14 cellular contexts compared by ENCODE assay signal in genomic region chr6:1087112-1087843, GRCh38.
"Had no signal": no experiment of that assay in that cellular context is flagged by ENCODE, and none has a peak within 500 bp of the region (broad histone marks: within the 10 kb centered on the region; RNA-seq: fewer than 3 reads in every experiment).

No MANE protein-coding gene starts in this region.

- H3K9me3 Mint-ChIP-seq: activated naive CD4-positive, alpha-beta T cell treated with anti-CD3 and anti-CD28 coated beads, Interleukin-2, amount 50 U/mL, for 24 hours; activated T-helper 2 cell treated with anti-CD3 and anti-CD28 coated beads, Interferon-gamma antibody, Interleukin-2, Interleukin-4, amounts not matched to agents 10 μg/mL and 5 μg/mL and 100 μg/mL, durations not matched to agents 14 hours and 24 hours and 36 hours; dendritic cell treated with granulocyte-macrophage colony-stimulating factor and Interleukin-4, amounts not matched to agents 40 ng/mL and 50 ng/mL, for 4 days; immature natural killer cell; memory B cell; T-cell had no signal

- H3K27ac Mint-ChIP-seq: activated naive CD4-positive, alpha-beta T cell treated with anti-CD3 and anti-CD28 coated beads, Interleukin-2, amount 50 U/mL, for 24 hours; activated T-helper 2 cell treated with anti-CD3 and anti-CD28 coated beads, Interferon-gamma antibody, Interleukin-2, Interleukin-4, amounts not matched to agents 10 μg/mL and 5 μg/mL and 100 μg/mL, durations not matched to agents 14 hours and 24 hours and 36 hours; dendritic cell treated with granulocyte-macrophage colony-stimulating factor and Interleukin-4, amounts not matched to agents 40 ng/mL and 50 ng/mL, for 4 days; immature natural killer cell; memory B cell; T-cell had no signal

- H3K36me3 Mint-ChIP-seq: activated naive CD4-positive, alpha-beta T cell treated with anti-CD3 and anti-CD28 coated beads, Interleukin-2, amount 50 U/mL, for 24 hours; immature natural killer cell; memory B cell; T-cell had no signal

- H3K4me3 Mint-ChIP-seq: activated naive CD4-positive, alpha-beta T cell treated with anti-CD3 and anti-CD28 coated beads, Interleukin-2, amount 50 U/mL, for 24 hours; dendritic cell treated with granulocyte-macrophage colony-stimulating factor and Interleukin-4, amounts not matched to agents 40 ng/mL and 50 ng/mL, for 4 days; immature natural killer cell; memory B cell; T-cell had no signal

- H3K27me3 Mint-ChIP-seq: dendritic cell treated with granulocyte-macrophage colony-stimulating factor and Interleukin-4, amounts not matched to agents 40 ng/mL and 50 ng/mL, for 4 days had no signal

- H3K4me1 Mint-ChIP-seq: activated naive CD4-positive, alpha-beta T cell treated with anti-CD3 and anti-CD28 coated beads, Interleukin-2, amount 50 U/mL, for 24 hours; immature natural killer cell; memory B cell; T-cell had no signal

- ATAC-seq: left cardiac atrium, psoas muscle, sciatic nerve, T-cell had no signal

- H3K4me3 ChIP-seq: psoas muscle, SK-N-MC had no signal

- H3K27ac ChIP-seq: psoas muscle, SK-N-MC had no signal

- DNase-seq: activated CD4-positive, alpha-beta T cell treated with anti-CD3 and anti-CD28 coated beads for 4 hours; immature natural killer cell; left cardiac atrium; psoas muscle; stimulated activated CD4-positive, alpha-beta T cell treated with anti-CD3 and anti-CD28 coated beads, Interleukin-12 subunit alpha, Interleukin-12 subunit beta, amount 100 ng/mL, for 4 hours; stimulated activated naive CD4-positive, alpha-beta T cell treated with Interleukin-2 at 50 U/mL for 16 hours; T-cell; T1000 had no signal

- H3K9me3 ChIP-seq: psoas muscle had no signal

- H3K4me1 ChIP-seq: psoas muscle had no signal
